ENCODE assay signal across 15 cellular contexts in genomic region chr17:8300226-8300625, GRCh38. TPM values are rescaled to one million over a fixed set of nuclear protein-coding genes. Genes with fewer than 3 reads are reported as not detected.
DNase-seq lines count a peak whose midpoint lies in the region; ATAC-seq and TF ChIP-seq lines count a peak whose summit lies in the region.
"Had no signal": no experiment of that assay in that cellular context is flagged by ENCODE, and none has a peak within 500 bp of the region (broad histone marks: within the 10 kb centered on the region; RNA-seq: fewer than 3 reads in every experiment).

No MANE protein-coding gene starts in this region.

- peak overlapping the region; percentile 49 for H3K4me3 Mint-ChIP-seq in CD4-positive, alpha-beta T cell
- peak overlapping the region; percentile 41 for H3K4me3 Mint-ChIP-seq in WTC11
- no peak overlapping the region for H3K4me3 Mint-ChIP-seq in naive thymus-derived CD4-positive, alpha-beta T cell
- H3K4me3 Mint-ChIP-seq: central memory CD8-positive, alpha-beta T cell had no signal

- H3K9me3 Mint-ChIP-seq in CD4-positive, alpha-beta T cell: no peaks in the 10 kb centered on the region
- H3K9me3 Mint-ChIP-seq in WTC11: peaks cover 4% of the 10 kb centered on the region; the same call in 1 of the 2 replicates
- H3K9me3 Mint-ChIP-seq in naive thymus-derived CD4-positive, alpha-beta T cell: peaks cover 0 to 3% (median 0%) of the 10 kb centered on the region in 11 donors
- H3K9me3 Mint-ChIP-seq: central memory CD8-positive, alpha-beta T cell had no signal

- no peaks in the 10 kb centered on the region for H3K9me3 ChIP-seq in CD4-positive, alpha-beta T cell (ENCODE audit: control insufficient read depth, low read length)
- no peaks in the 10 kb centered on the region for H3K9me3 ChIP-seq in HEK293 (ENCODE audit: control insufficient read depth, insufficient read depth, low read depth, low read length)
- no peaks in the 10 kb centered on the region for H3K9me3 ChIP-seq in naive thymus-derived CD4-positive, alpha-beta T cell (ENCODE audit: control insufficient read depth in 2 of 3, low read length in 3 of 3)
- H3K9me3 ChIP-seq: suprapubic skin had no signal

- H3K36me3 Mint-ChIP-seq in CD4-positive, alpha-beta T cell (ENCODE audit: low read depth): no peaks in the 10 kb centered on the region
- H3K36me3 Mint-ChIP-seq in WTC11: no peaks in the 10 kb centered on the region
- H3K36me3 Mint-ChIP-seq in naive thymus-derived CD4-positive, alpha-beta T cell: no peaks in the 10 kb centered on the region

- no peak for DNase-seq in CD4-positive, alpha-beta T cell
- DNase-seq in WTC11 (ENCODE audit: low spot score) (no peak), superior temporal gyrus (ENCODE audit: extremely low spot score) (no peak), HK-2 (ENCODE audit: unreplicated experiment) (no peak)
- DNase-seq in naive thymus-derived CD4-positive, alpha-beta T cell: no peak
- DNase-seq: DMS 273 treated with DMSO at 0.1 percent for 48 hours, KG1 had no signal

- H3K4me1 Mint-ChIP-seq in CD4-positive, alpha-beta T cell (ENCODE audit: low read depth): peaks cover 13% of the 10 kb centered on the region
- H3K4me1 Mint-ChIP-seq in WTC11: peaks cover 6% of the 10 kb centered on the region; the same call in 1 of the 2 replicates
- peaks cover 7 to 19% (median 15%) of the 10 kb centered on the region in 7 donors for H3K4me1 Mint-ChIP-seq in naive thymus-derived CD4-positive, alpha-beta T cell

- no peaks in the 10 kb centered on the region for H3K36me3 ChIP-seq in HEK293 (ENCODE audit: control insufficient read depth in 2 of 2, insufficient read depth in 1 of 2, low read length in 2 of 2)
- H3K36me3 ChIP-seq in naive thymus-derived CD4-positive, alpha-beta T cell (ENCODE audit: control insufficient read depth in 2 of 3, insufficient read depth in 3 of 3, low read length in 3 of 3): no peaks in the 10 kb centered on the region
- H3K36me3 ChIP-seq: suprapubic skin had no signal

- POLR2A ChIA-PET in CD4-positive, alpha-beta T cell (lab: Charles Lee): interaction anchor here (0.7 to 3.3 kb wide), 5 partner anchors 12 to 161 kb away, joined by 3 to 14 read pairs (median 4); partner anchors contain the start of genes CTC1 and RANGRF
- POLR2A ChIA-PET in HEK293 (lab: Yijun Ruan, JAX) (interaction anchor here (0.5 to 1.4 kb wide), 5 partner anchors 28 to 105 kb away, joined by 3 to 8 read pairs (median 5); partner anchors contain the start of genes AURKB and CTC1), WTC11 (lab: Charles Lee) (interaction anchor here (1.0 kb wide), 1 partner anchor 77 kb away, joined by 3 read pairs; the partner anchor contains the start of gene KRABD2)
- POLR2A ChIA-PET in naive thymus-derived CD4-positive, alpha-beta T cell (lab: Charles Lee): interaction anchor here (0.9 to 8.8 kb wide), 4 partner anchors 53 to 144 kb away, joined by 5 to 121 read pairs (median 6); partner anchors contain the start of genes CTC1 and PFAS

- no peak for ATAC-seq in CD4-positive, alpha-beta T cell (ENCODE audit: poor library complexity)
- ATAC-seq in WTC11 (no peak), GM19324 (IDR thresholded peaks at IDR 0.05; ENCODE audit: low FRiP score, unreplicated experiment) (no peak), GM21619 (IDR thresholded peaks at IDR 0.05; ENCODE audit: unreplicated experiment) (no peak)
- ATAC-seq in naive thymus-derived CD4-positive, alpha-beta T cell: no peak

- H3K4me1 ChIP-seq in HEK293 (ENCODE audit: control insufficient read depth, insufficient read depth, low read length): no peaks in the 10 kb centered on the region
- H3K4me1 ChIP-seq in naive thymus-derived CD4-positive, alpha-beta T cell (ENCODE audit: control insufficient read depth in 2 of 2, insufficient read depth in 2 of 2, low read length in 2 of 2): peaks cover 3 to 9% of the 10 kb centered on the region in 2 donors

- CTCF ChIA-PET in CD4-positive, alpha-beta T cell (lab: Charles Lee): interaction anchor here (0.9 to 2.1 kb wide), 4 partner anchors 53 to 221 kb away, joined by 3 to 13 read pairs (median 9); no protein-coding TSS in a partner anchor
- CTCF ChIA-PET in HEK293 (lab: Yijun Ruan, JAX): interaction anchor here (0.6 to 2.8 kb wide), 28 partner anchors 10 to 485 kb away, joined by 3 to 19 read pairs (median 4); partner anchors contain the start of genes ARHGEF15 and RANGRF
- CTCF ChIA-PET in WTC11 (lab: Charles Lee): interaction anchor here (0.6 to 1.8 kb wide), 32 partner anchors 12 to 1770 kb away, joined by 3 to 18 read pairs (median 5); partner anchors contain the start of genes ALOX12B, AURKB, CTC1 and KRABD2
- CTCF ChIA-PET in naive thymus-derived CD4-positive, alpha-beta T cell (lab: Charles Lee): interaction anchor here (0.7 to 3.9 kb wide), 15 partner anchors 11 to 240 kb away, joined by 3 to 20 read pairs (median 6); partner anchors contain the start of genes HES7 and RANGRF

- TF ChIP-seq CTCF in CD4-positive, alpha-beta T cell (IDR thresholded peaks at IDR 0.05): no peak
- TF ChIP-seq CTCF in HEK293 (tag by site-specific recombination; IDR thresholded peaks at IDR 0.05) (no peak), WTC11 (IDR thresholded peaks at IDR 0.05) (no peak)

- peak overlapping the region; percentile 8 for H3K27ac Mint-ChIP-seq in CD4-positive, alpha-beta T cell
- H3K27ac Mint-ChIP-seq in WTC11: no peak overlapping the region; the same call in 1 of the 2 replicates
- H3K27ac Mint-ChIP-seq in naive thymus-derived CD4-positive, alpha-beta T cell: peak overlapping the region in 7 of 9 donors; percentile 6 to 80 (median 71)

- H3K27me3 ChIP-seq in CD4-positive, alpha-beta T cell (ENCODE audit: control insufficient read depth, insufficient read depth, low read length): no peaks in the 10 kb centered on the region
- no peaks in the 10 kb centered on the region for H3K27me3 ChIP-seq in naive thymus-derived CD4-positive, alpha-beta T cell (ENCODE audit: control insufficient read depth in 2 of 2, insufficient read depth in 2 of 2, low read length in 2 of 2)
- H3K27me3 ChIP-seq: suprapubic skin had no signal

- no peaks in the 10 kb centered on the region for H3K27me3 Mint-ChIP-seq in CD4-positive, alpha-beta T cell
- H3K27me3 Mint-ChIP-seq in WTC11 (ENCODE audit: low read depth): no peaks in the 10 kb centered on the region
- H3K27me3 Mint-ChIP-seq in naive thymus-derived CD4-positive, alpha-beta T cell: peaks cover 0 to 5% (median 0%) of the 10 kb centered on the region in 5 donors
- H3K27me3 Mint-ChIP-seq: central memory CD8-positive, alpha-beta T cell had no signal

- intact Hi-C loops in CD4-positive, alpha-beta T cell (cut with DNase I, micrococcal nuclease): loop anchor here (1.0 to 5.0 kb wide), 9 partner anchors 51 to 388 kb away; partner anchors contain the start of genes PFAS (in 2 of the 2) and CTC1 (in 1 of the 2)
- intact Hi-C loops in naive thymus-derived CD4-positive, alpha-beta T cell (cut with micrococcal nuclease): loop anchor here (1.0 kb wide), 11 partner anchors 52 to 240 kb away; partner anchors contain the start of gene CTC1 (in 1 of the 2)

- no peak overlapping the region for H3K27ac ChIP-seq in CD4-positive, alpha-beta T cell (ENCODE audit: low read depth, low read length)
- no peak overlapping the region for H3K27ac ChIP-seq in HEK293 (ENCODE audit: extremely low read depth, low read depth, low read length)
- H3K27ac ChIP-seq in naive thymus-derived CD4-positive, alpha-beta T cell (ENCODE audit: low read depth, low read length): no peak overlapping the region
- H3K27ac ChIP-seq: suprapubic skin had no signal

- H3K4me3 ChIP-seq in HEK293 (ENCODE audit: low read depth, low read length): no peak overlapping the region
- H3K4me3 ChIP-seq in naive thymus-derived CD4-positive, alpha-beta T cell (ENCODE audit: low read length): no peak overlapping the region
- H3K4me3 ChIP-seq: suprapubic skin had no signal

TF ChIP-seq in WTC11, 78 proteins besides CTCF, POLR2A, EP300 and RAD21 (continues in another document):
- TF ChIP-seq ERG (CRISPR knock-in tag; IDR thresholded peaks at IDR 0.05) (no peak), PRRX2 (CRISPR knock-in tag; IDR thresholded peaks at IDR 0.05) (no peak), MYBL2 (CRISPR knock-in tag; IDR thresholded peaks at IDR 0.05) (no peak)

RNA-seq across cellular contexts. Expression of gene SLC25A35, which starts 5.0 kb away (rescaled TPM):
- total RNA-seq in CD4-positive, alpha-beta T cell: 1 to 10 TPM; 3.6 to 4.1 TPM
- total RNA-seq in WTC11 (2021): 4.5 to 7.6 TPM (median 5.4 TPM) in 3 replicates
- total RNA-seq in naive thymus-derived CD4-positive, alpha-beta T cell: 10 to 100 TPM in 1 of 5 experiments, 1 to 10 TPM in 4; 4.3 to 10.0 (median 7.0) TPM
- polyA plus RNA-seq in naive thymus-derived CD4-positive, alpha-beta T cell: 1 to 10 TPM in 1 of 2 donors, under 1 TPM in 1; 0.58 to 4.9 TPM

RNA-seq across cellular contexts. Expression of gene ARHGEF15, which starts 9.8 kb away (rescaled TPM):
- total RNA-seq in CD4-positive, alpha-beta T cell: not detected
- 1.5 to 2.8 TPM (median 1.8 TPM) in 3 replicates for total RNA-seq in WTC11 (2021)
- total RNA-seq in naive thymus-derived CD4-positive, alpha-beta T cell: not detected
- not detected for polyA plus RNA-seq in naive thymus-derived CD4-positive, alpha-beta T cell

RNA-seq across cellular contexts. Expression of gene RANGRF, which starts 11.8 kb away (rescaled TPM):
- 10 to 100 TPM; 23.1 to 24.6 TPM for total RNA-seq in CD4-positive, alpha-beta T cell
- total RNA-seq in WTC11 (2021): 32.7 to 36.8 TPM (median 34.6 TPM) in 3 replicates
- total RNA-seq in naive thymus-derived CD4-positive, alpha-beta T cell: 10 to 100 TPM; 26.0 to 46.1 (median 38.9) TPM
- polyA plus RNA-seq in naive thymus-derived CD4-positive, alpha-beta T cell: 10 to 100 TPM; 77.5 to 85.8 TPM

RNA-seq across cellular contexts. Expression of gene ODF4, which starts 39.4 kb away (rescaled TPM):
- not detected for total RNA-seq in CD4-positive, alpha-beta T cell
- not detected in 3 replicates for total RNA-seq in WTC11 (2021)
- not detected for total RNA-seq in naive thymus-derived CD4-positive, alpha-beta T cell
- not detected for polyA plus RNA-seq in naive thymus-derived CD4-positive, alpha-beta T cell
- total RNA-seq: left lobe of liver; posterior vena cava; suprapubic skin; T-helper 2 cell treated with Interferon-gamma antibody and Interleukin-4, amounts not matched to agents 100 ng/mL and 5 ng/mL, for 36 hours had no signal

RNA-seq across cellular contexts. Expression of gene PFAS, which starts 51.1 kb away (rescaled TPM):
- total RNA-seq in CD4-positive, alpha-beta T cell: 10 to 100 TPM; 22.3 to 23.0 TPM
- 229 to 246 TPM (median 229 TPM) in 3 replicates for total RNA-seq in WTC11 (2021)
- 10 to 100 TPM; 31.6 to 68.9 (median 31.9) TPM for total RNA-seq in naive thymus-derived CD4-positive, alpha-beta T cell
- 10 to 100 TPM; 15.2 to 17.4 TPM for polyA plus RNA-seq in naive thymus-derived CD4-positive, alpha-beta T cell

Comparison
In these comparisons a context has a peak if more than half of its experiments do, and no peak if none do; other contexts are left out.
1. H3K4me3 Mint-ChIP-seq: peak in CD4-positive, alpha-beta T cell (single experiment) and WTC11 (single experiment); none in naive thymus-derived CD4-positive, alpha-beta T cell (0 of 10).